ENCODE assay signal across 9 cellular contexts in the genomic region with DNA sequence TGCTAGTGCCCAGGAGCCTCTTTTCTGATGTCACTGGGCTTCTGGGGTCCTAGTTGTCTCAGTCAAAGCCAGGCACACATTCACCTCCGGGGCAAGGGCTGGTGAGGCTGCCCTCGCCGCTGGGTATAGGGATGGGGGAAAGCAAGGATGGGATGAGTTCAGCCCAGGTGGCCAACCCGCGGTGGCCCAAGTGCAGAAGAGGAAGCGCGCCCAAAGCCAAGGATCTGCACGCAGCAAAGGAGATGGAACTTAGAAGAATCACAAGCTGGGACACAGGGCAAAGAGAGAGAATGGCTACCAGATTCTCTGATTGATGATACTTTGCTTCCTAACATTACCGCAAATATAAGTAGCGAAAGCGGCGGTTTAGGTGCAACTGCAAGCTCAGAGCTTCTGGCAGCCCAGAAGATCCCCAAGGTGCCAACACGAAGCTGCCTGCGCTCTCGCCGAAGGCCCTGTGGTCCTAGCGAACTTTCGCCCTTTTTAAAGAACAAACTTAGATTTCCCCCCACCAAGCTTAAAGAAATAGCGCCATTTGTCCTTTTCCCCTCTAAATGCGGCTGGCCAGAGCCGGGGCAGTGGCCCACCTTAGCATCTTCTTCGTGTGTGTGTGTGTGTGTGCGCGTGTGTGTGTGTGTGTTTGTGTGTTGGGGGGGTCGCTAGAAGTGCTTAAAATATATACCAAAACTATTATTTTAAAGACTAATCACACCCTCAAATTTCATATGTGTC. TPM values are rescaled to one million over a fixed set of nuclear protein-coding genes. Genes with fewer than 3 reads are reported as not detected.
A peak's percentile ranks its signal among the peaks of the same experiment; 100 is the strongest.
DNase-seq lines count a peak whose midpoint lies in the region; ATAC-seq and TF ChIP-seq lines count a peak whose summit lies in the region.
"Had no signal": no experiment of that assay in that cellular context is flagged by ENCODE, and none has a peak within 500 bp of the region (broad histone marks: within the 10 kb centered on the region; RNA-seq: fewer than 3 reads in every experiment).

No MANE protein-coding gene starts in this region.

- DNase-seq in heart left ventricle, result no peak
- DNase-seq in Right ventricle myocardium inferior (ENCODE audit: missing footprints), result no peak
- DNase-seq in astrocyte of the spinal cord (ENCODE audit: low read depth, low spot score), result no peak
- peak in 1 of 2 donors; percentile 15 for DNase-seq in upper lobe of left lung
- no peak for DNase-seq in erythroblast (lab: John Stamatoyannopoulos, UW)
- DNase-seq: RPMI8226 had no signal

- H3K9me3 ChIP-seq in heart left ventricle (no peaks in the 10 kb centered on the region), muscle layer of colon (ENCODE audit: low read length) (no peaks in the 10 kb centered on the region), upper lobe of left lung (no peaks in the 10 kb centered on the region)

- in situ Hi-C loops in astrocyte of the spinal cord (cut with HindIII; ENCODE audit: low sequenced_read_pairs), result no loop called here

- ATAC-seq in heart left ventricle (no peak), Right ventricle myocardium inferior (no peak), upper lobe of left lung (ENCODE audit: low FRiP score in 2 of 2) (no peak), GM21381 (IDR thresholded peaks at IDR 0.05; ENCODE audit: unreplicated experiment) (no peak), GM18873 (IDR thresholded peaks at IDR 0.05; ENCODE audit: low FRiP score, unreplicated experiment) (no peak)

- H3K27me3 ChIP-seq in heart left ventricle, result peaks cover 23 to 97% (median 57%) of the 10 kb centered on the region in 9 donors
- peaks cover 35 to 68% of the 10 kb centered on the region in 2 donors for H3K27me3 ChIP-seq in muscle layer of colon (ENCODE audit: control insufficient read depth in 1 of 2, insufficient read depth in 2 of 2, low read length in 2 of 2)
- H3K27me3 ChIP-seq in upper lobe of left lung, result peaks cover 0 to 54% (median 29%) of the 10 kb centered on the region in 4 donors

- TF ChIP-seq CTCF in heart left ventricle (IDR thresholded peaks at IDR 0.05), result no peak
- TF ChIP-seq CTCF in astrocyte of the spinal cord (IDR thresholded peaks at IDR 0.05; ENCODE audit: low read depth, low read length), result no peak
- no peak for TF ChIP-seq CTCF in upper lobe of left lung (IDR thresholded peaks at IDR 0.05)

- H3K9ac ChIP-seq in muscle layer of colon (ENCODE audit: low read length), result no peak overlapping the region

- H3K4me1 ChIP-seq in heart left ventricle, result peaks cover 0 to 56% (median 35%) of the 10 kb centered on the region in 12 donors
- H3K4me1 ChIP-seq in muscle layer of colon (ENCODE audit: insufficient read depth, low read length), result peaks cover 32% of the 10 kb centered on the region
- peaks cover 45 to 54% (median 53%) of the 10 kb centered on the region in 4 donors for H3K4me1 ChIP-seq in upper lobe of left lung

- TF ChIP-seq POLR2A in heart left ventricle (IDR thresholded peaks at IDR 0.05) (no peak), upper lobe of left lung (IDR thresholded peaks at IDR 0.05) (no peak), erythroblast (IDR thresholded peaks at IDR 0.05; ENCODE audit: low read length) (no peak)

- intact Hi-C loops in heart left ventricle (cut with DNase I) (loop anchor here in 5 of 10 donors (10.0 kb wide), 2 partner anchors 428 to 498 kb away; no protein-coding TSS in a partner anchor), Right ventricle myocardium inferior (cut with DNase I) (no loop called here)

- 3 to 6% (median 4%) methylated on average over 24 to 25 of the region's 25 CpGs for WGBS in heart left ventricle, 4 donors
- WGBS in upper lobe of left lung, 2 donors, result 7 to 10% methylated on average over 24 to 25 of the region's 25 CpGs

- no peak for TF ChIP-seq EP300 in upper lobe of left lung (IDR thresholded peaks at IDR 0.05)

- H3K27ac ChIP-seq in heart left ventricle (peak overlapping the region in 1 of 12 donors; percentile 95), muscle layer of colon (ENCODE audit: low read depth, low read length) (no peak overlapping the region), upper lobe of left lung (no peak overlapping the region)

- no peaks in the 10 kb centered on the region for H3K36me3 ChIP-seq in heart left ventricle
- no peaks in the 10 kb centered on the region for H3K36me3 ChIP-seq in muscle layer of colon (ENCODE audit: insufficient read depth, low read length)
- H3K36me3 ChIP-seq in upper lobe of left lung, result no peaks in the 10 kb centered on the region

- H3K4me3 ChIP-seq in heart left ventricle (peak overlapping the region in 10 of 12 donors; percentile 23 to 77 (median 66)), astrocyte of the spinal cord (ENCODE audit: low read depth, low read length) (peak overlapping the region; percentile 18), muscle layer of colon (ENCODE audit: low read depth in 1 of 2, low read length in 2 of 2) (peak overlapping the region; percentile 54 to 60), upper lobe of left lung (peak overlapping the region in 3 of 4 donors; percentile 56 to 75 (median 73))

RNA-seq across cellular contexts. Expression of gene MKX, which starts 0.9 kb away (rescaled TPM):
- total RNA-seq in heart left ventricle (1 to 10 TPM in 1 of 9 donors, under 1 TPM in 5, not detected in 3; 0.20 to 1.5 (median 0.60) TPM), Right ventricle myocardium inferior (0.14 TPM), upper lobe of left lung (1 to 10 TPM in 3 of 6 donors, under 1 TPM in 2, not detected in 1; 0.30 to 4.1 (median 1.2) TPM)
- under 1 TPM in 1 of 2 donors, not detected in 1; 0.06 TPM for polyA plus RNA-seq in heart left ventricle

Comparison
In these comparisons a context has a peak if more than half of its experiments do, and no peak if none do; other contexts are left out.
1. H3K4me3 ChIP-seq: peak in every context shown above with its lines; median percentile 73 in upper lobe of left lung; 66 in heart left ventricle; 57 in muscle layer of colon; 18 in astrocyte of the spinal cord.